In genomic region chr11:77990981-77991380, GRCh38 we compare ENCODE assay signal across 20 cellular contexts.
"Had no signal": no experiment of that assay in that cellular context is flagged by ENCODE, and none has a peak within 500 bp of the region (broad histone marks: within the 10 kb centered on the region; RNA-seq: fewer than 3 reads in every experiment).

No MANE protein-coding gene starts in this region.

- ATAC-seq: naive thymus-derived CD4-positive, alpha-beta T cell; natural killer cell; pancreas; right cardiac atrium; right lobe of liver; stimulated activated effector memory CD8-positive, alpha-beta T cell treated with anti-CD3 and anti-CD28 coated beads, Interleukin-12 subunit alpha, Interleukin-12 subunit beta, amount 100 ng/mL, for 72 hours; stimulated activated naive B cell treated with anti-CD40 and anti-IgM and Interleukin-4, amounts not matched to agents 10 μg/mL and 1 μg/mL and 100 μg/mL, for 72 hours had no signal

- DNase-seq: naive thymus-derived CD4-positive, alpha-beta T cell; natural killer cell; nucleus accumbens; pancreas; right cardiac atrium; right lobe of liver; sigmoid colon; small intestine; stimulated activated CD4-positive, alpha-beta T cell treated with anti-CD3 and anti-CD28 coated beads, Interleukin-15, amount 100 ng/mL, for 24 hours; stimulated activated CD4-positive, alpha-beta T cell treated with anti-CD3 and anti-CD28 coated beads, Interleukin-2, amount 100 ng/mL, for 24 hours; stimulated activated CD4-positive, alpha-beta T cell treated with anti-CD3 and anti-CD28 coated beads, Interleukin-2, amount 100 ng/mL, for 48 hours; stimulated activated CD4-positive, alpha-beta T cell treated with anti-CD3 and anti-CD28 coated beads, Interleukin-4, amount 100 ng/mL, for 24 hours; stimulated activated naive B cell treated with anti-CD40 and anti-IgM and Interleukin-4, amounts not matched to agents 10 μg/mL and 1 μg/mL and 100 μg/mL, for 72 hours; stimulated activated naive CD4-positive, alpha-beta T cell treated with Interleukin-2 at 50 U/mL for 16 hours; stomach; thyroid gland; trophoblast cell; upper lobe of left lung had no signal

- H3K36me3 Mint-ChIP-seq: natural killer cell had no signal

- H3K27me3 Mint-ChIP-seq: naive thymus-derived CD4-positive, alpha-beta T cell; stimulated activated naive B cell treated with anti-CD40 and anti-IgM and Interleukin-4, amounts not matched to agents 10 μg/mL and 1 μg/mL and 100 μg/mL, for 72 hours had no signal

- H3K4me3 Mint-ChIP-seq: naive thymus-derived CD4-positive, alpha-beta T cell; natural killer cell; stimulated activated effector memory CD8-positive, alpha-beta T cell treated with anti-CD3 and anti-CD28 coated beads, Interleukin-12 subunit alpha, Interleukin-12 subunit beta, amount 100 ng/mL, for 72 hours; stimulated activated naive B cell treated with anti-CD40 and anti-IgM and Interleukin-4, amounts not matched to agents 10 μg/mL and 1 μg/mL and 100 μg/mL, for 72 hours had no signal

- H3K27ac Mint-ChIP-seq: natural killer cell; nephron; stimulated activated effector memory CD8-positive, alpha-beta T cell treated with anti-CD3 and anti-CD28 coated beads, Interleukin-12 subunit alpha, Interleukin-12 subunit beta, amount 100 ng/mL, for 72 hours had no signal

- H3K9me3 Mint-ChIP-seq: natural killer cell; nephron; stimulated activated effector memory CD8-positive, alpha-beta T cell treated with anti-CD3 and anti-CD28 coated beads, Interleukin-12 subunit alpha, Interleukin-12 subunit beta, amount 100 ng/mL, for 72 hours; stimulated activated naive B cell treated with anti-CD40 and anti-IgM and Interleukin-4, amounts not matched to agents 10 μg/mL and 1 μg/mL and 100 μg/mL, for 72 hours had no signal
